ENCODE assay signal across 17 cellular contexts in genomic region chr21:45407629-45408247, GRCh38. TPM values are rescaled to one million over a fixed set of nuclear protein-coding genes. Genes with fewer than 3 reads are reported as not detected.
DNase-seq lines count a peak whose midpoint lies in the region; ATAC-seq and TF ChIP-seq lines count a peak whose summit lies in the region.
"Had no signal": no experiment of that assay in that cellular context is flagged by ENCODE, and none has a peak within 500 bp of the region (broad histone marks: within the 10 kb centered on the region; RNA-seq: fewer than 3 reads in every experiment).

No MANE protein-coding gene starts in this region.

- H3K4me1 Mint-ChIP-seq in Caco-2 (ENCODE audit: low read depth, unreplicated experiment): peaks cover 28% of the 10 kb centered on the region
- H3K4me1 Mint-ChIP-seq in nephron: peaks cover 72% of the 10 kb centered on the region

- H3K9me2 ChIP-seq in PC-3 (replicated peaks; ENCODE audit: low read length): no peaks in the 10 kb centered on the region

- H3K27ac ChIP-seq in PC-3 (ENCODE audit: low read length) (no peak overlapping the region), esophagus muscularis mucosa (replicated peaks in 1 of 4) (peak overlapping the region in 3 of 4 donors; percentile 6 to 89 (median 87))
- H3K27ac ChIP-seq: left lung had no signal

- BruUV-seq in Caco-2 (replicated peaks; lab: Mats Ljungman, UMichigan) (no TSS peak), PC-3 (replicated peaks; lab: Mats Ljungman, UMichigan) (no TSS peak)

- H3K36me3 ChIP-seq in Caco-2 (ENCODE audit: control insufficient read depth, insufficient read depth, low read length) (peaks cover 2% of the 10 kb centered on the region; the same call in 1 of the 2 replicates), PC-3 (ENCODE audit: low read depth, low read length) (no peaks in the 10 kb centered on the region), esophagus muscularis mucosa (no peaks in the 10 kb centered on the region)
- H3K36me3 ChIP-seq: left lung, pancreas had no signal

- H3K27ac Mint-ChIP-seq in Caco-2 (ENCODE audit: unreplicated experiment): peak overlapping the region; percentile 69
- peak overlapping the region; percentile 93 to 99 (median 97) for H3K27ac Mint-ChIP-seq in nephron
- H3K27ac Mint-ChIP-seq: B cell; stimulated activated memory B cell treated with anti-CD40 and anti-IgM and Interleukin-4, amounts not matched to agents 10 μg/mL and 1 μg/mL and 100 μg/mL, for 72 hours; T-cell had no signal

- H3K4me1 ChIP-seq in Caco-2 (peaks cover 60% of the 10 kb centered on the region), PC-3 (ENCODE audit: insufficient read depth, low read length) (peaks cover 46% of the 10 kb centered on the region), esophagus muscularis mucosa (peaks cover 48 to 85% (median 71%) of the 10 kb centered on the region in 4 donors)

- H4K20me1 ChIP-seq in PC-3 (ENCODE audit: low read length): peaks cover 5% of the 10 kb centered on the region; the same call in 1 of the 2 replicates

- no peak for TF ChIP-seq CTCF in Caco-2 (IDR thresholded peaks at IDR 0.05; ENCODE audit: insufficient read depth in 1 of 2, low read depth in 1 of 2, low read length in 1 of 2, severe bottlenecking in 1 of 2, unreplicated experiment in 1 of 2)
- TF ChIP-seq CTCF in PC-3 (conservative IDR thresholded peaks at IDR 0.05; ENCODE audit: low read depth, low read length): no peak
- TF ChIP-seq CTCF in esophagus muscularis mucosa (IDR thresholded peaks at IDR 0.05): no peak
- peak in 1 of 3 experiments; percentile 11 for TF ChIP-seq CTCF in nephron (IDR thresholded peaks at IDR 0.05; ENCODE audit: unreplicated experiment in 3 of 3)

- no peak overlapping the region for H3K9ac ChIP-seq in PC-3 (ENCODE audit: low read length)

- H3K79me2 ChIP-seq in PC-3 (ENCODE audit: low read length): peaks cover 56% of the 10 kb centered on the region

- no peaks in the 10 kb centered on the region for H3K27me3 ChIP-seq in Caco-2 (replicated peaks; ENCODE audit: control insufficient read depth, insufficient read depth, low read length)
- H3K27me3 ChIP-seq in PC-3 (ENCODE audit: low read length): no peaks in the 10 kb centered on the region
- H3K27me3 ChIP-seq in esophagus muscularis mucosa: peaks cover 0 to 11% (median 0%) of the 10 kb centered on the region in 4 donors

- no peaks in the 10 kb centered on the region for H3K27me3 Mint-ChIP-seq in Caco-2 (ENCODE audit: insufficient read depth, unreplicated experiment)
- H3K27me3 Mint-ChIP-seq in nephron (ENCODE audit: low read depth): peaks cover 13% of the 10 kb centered on the region

- H3K9me3 ChIP-seq in Caco-2: no peaks in the 10 kb centered on the region
- H3K9me3 ChIP-seq in PC-3 (ENCODE audit: low read length): no peaks in the 10 kb centered on the region
- no peaks in the 10 kb centered on the region for H3K9me3 ChIP-seq in esophagus muscularis mucosa
- H3K9me3 ChIP-seq: left lung, pancreas had no signal

- peak overlapping the region; percentile 88 for H3K4me2 ChIP-seq in PC-3 (ENCODE audit: low read length)

- H3F3A ChIP-seq in PC-3 (ENCODE audit: low read length, unreplicated experiment): no peaks in the 10 kb centered on the region

- no peak for ATAC-seq in PC-3
- no peak for ATAC-seq in GM21723 (IDR thresholded peaks at IDR 0.05; ENCODE audit: unreplicated experiment)
- no peak for ATAC-seq in GM21737 (IDR thresholded peaks at IDR 0.05; ENCODE audit: unreplicated experiment)
- ATAC-seq: left lung; pancreas; stimulated activated memory B cell treated with anti-CD40 and anti-IgM and Interleukin-4, amounts not matched to agents 10 μg/mL and 1 μg/mL and 100 μg/mL, for 72 hours; T-cell had no signal

- CTCF ChIA-PET in Caco-2 (lab: Charles Lee) (interaction anchor here (1.2 to 1.7 kb wide), 3 partner anchors 12 to 78 kb away, joined by 6 to 11 read pairs (median 9); no protein-coding TSS in a partner anchor), PC-3 (lab: Charles Lee) (interaction anchor here (1.6 kb wide), 1 partner anchor 20 kb away, joined by 9 read pairs; no protein-coding TSS in a partner anchor)

- H3K36me3 Mint-ChIP-seq in Caco-2 (ENCODE audit: insufficient read depth, unreplicated experiment) (peaks cover 34% of the 10 kb centered on the region), nephron (ENCODE audit: low read depth) (no peaks in the 10 kb centered on the region)
- H3K36me3 Mint-ChIP-seq: stimulated activated memory B cell treated with anti-CD40 and anti-IgM and Interleukin-4, amounts not matched to agents 10 μg/mL and 1 μg/mL and 100 μg/mL, for 72 hours; T-cell had no signal

- DNase-seq in Caco-2 (no peak), PC-3 (peak; percentile 67), esophagus muscularis mucosa (ENCODE audit: extremely low spot score) (no peak), C1 segment of cervical spinal cord (lab: John Stamatoyannopoulos, UW) (no peak)
- no peak for DNase-seq in activated CD4-positive, alpha-beta T cell treated with anti-CD3 and anti-CD28 coated beads, Interleukin-2, amount 50 U/mL, for 4 hours
- DNase-seq: activated naive CD4-positive, alpha-beta T cell; foreskin fibroblast; NCI-H2029 treated with DMSO at 0.1 percent for 48 hours; NK-92 treated with Interleukin-12 subunit alpha and Interleukin-12 subunit beta, amount 100 ng/mL, for 24 hours; T-cell had no signal

- no peaks in the 10 kb centered on the region for H3K9me3 Mint-ChIP-seq in Caco-2 (ENCODE audit: unreplicated experiment)
- no peaks in the 10 kb centered on the region for H3K9me3 Mint-ChIP-seq in nephron
- H3K9me3 Mint-ChIP-seq: stimulated activated memory B cell treated with anti-CD40 and anti-IgM and Interleukin-4, amounts not matched to agents 10 μg/mL and 1 μg/mL and 100 μg/mL, for 72 hours; T-cell had no signal

- TF ChIP-seq EP300 in esophagus muscularis mucosa (IDR thresholded peaks at IDR 0.05): no peak

- H3K4me3 ChIP-seq in Caco-2 (ENCODE audit: low read depth, low read length): no peak overlapping the region
- H3K4me3 ChIP-seq in PC-3 (ENCODE audit: low read length): peak overlapping the region; percentile 35; the same call in 1 of the 2 replicates
- no peak overlapping the region for H3K4me3 ChIP-seq in esophagus muscularis mucosa

- WGBS in esophagus muscularis mucosa: 98% methylated on average over 3 of the region's 10 CpGs

- H2AFZ ChIP-seq in PC-3 (ENCODE audit: low read length): no peak overlapping the region

- POLR2A ChIA-PET in Caco-2 (lab: Charles Lee) (interaction anchor here (1.2 kb wide), 1 partner anchor 78 kb away, joined by 3 read pairs; no protein-coding TSS in a partner anchor), PC-3 (lab: Charles Lee; ENCODE audit: unreplicated experiment) (no interaction called here)

- H3K4me3 Mint-ChIP-seq in Caco-2 (ENCODE audit: unreplicated experiment) (peak overlapping the region; percentile 76), nephron (peak overlapping the region; percentile 80 to 91 (median 87))
- H3K4me3 Mint-ChIP-seq: stimulated activated memory B cell treated with anti-CD40 and anti-IgM and Interleukin-4, amounts not matched to agents 10 μg/mL and 1 μg/mL and 100 μg/mL, for 72 hours had no signal

- intact Hi-C loops in Caco-2 (cut with micrococcal nuclease; ENCODE audit: unreplicated experiment): loop anchor here (2.0 kb wide), 1 partner anchor 77 kb away; no protein-coding TSS in a partner anchor
- intact Hi-C loops in PC-3 (cut with micrococcal nuclease): no loop called here
- intact Hi-C loops in esophagus muscularis mucosa (cut with DNase I): no loop called here

- no peak for TF ChIP-seq POLR2A in esophagus muscularis mucosa (IDR thresholded peaks at IDR 0.05; ENCODE audit: low read depth)

RNA-seq across cellular contexts. Expression of gene COL18A1, which starts 2.8 kb away (rescaled TPM):
- 160 and 170 TPM in 2 replicates for total RNA-seq in Caco-2 (2022)
- 77.0 and 85.5 TPM in 2 replicates for total RNA-seq in PC-3 (2014; rRNA removed)
- 100 to 1,000 TPM in 3 of 4 donors, 10 to 100 TPM in 1; 97.7 to 173 (median 110) TPM for total RNA-seq in esophagus muscularis mucosa
